Comparison of ENCODE assay signal across 9 cellular contexts in the genomic region with DNA sequence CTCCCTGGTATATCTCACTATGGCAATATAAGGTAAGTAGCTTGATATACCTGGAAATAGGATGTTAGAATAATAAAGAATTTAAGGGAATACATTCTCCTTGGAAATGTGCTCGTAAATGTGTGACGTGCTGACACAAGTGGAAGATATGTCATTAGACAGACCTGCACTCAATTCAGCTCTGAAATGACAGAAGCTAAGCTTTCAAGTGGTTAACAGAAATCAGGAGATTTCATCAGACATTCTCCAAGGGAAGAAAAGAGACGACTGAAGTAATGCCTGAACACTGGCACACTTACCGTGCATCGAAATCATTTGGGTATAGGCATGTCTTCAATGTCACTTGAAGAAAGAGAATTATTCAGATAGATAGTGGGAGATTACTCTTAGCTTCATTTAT.
"Had no signal": no experiment of that assay in that cellular context is flagged by ENCODE, and none has a peak within 500 bp of the region (broad histone marks: within the 10 kb centered on the region; RNA-seq: fewer than 3 reads in every experiment).

No MANE protein-coding gene starts in this region.

- FAIRE-seq: H54 had no signal

- DNase-seq: GM23248, GOT3, H7, H9, HCEC 1CT, HFFc6 had no signal

- H3K27ac Mint-ChIP-seq: H9, HFFc6 had no signal

- H3K4me1 ChIP-seq: HAP-1 had no signal

- H3K9ac ChIP-seq: GM23248 had no signal

- H3K4me2 ChIP-seq: GM23338 had no signal

- H3K4me3 Mint-ChIP-seq: GM23338, H9, HFFc6 had no signal

- H3K9me3 Mint-ChIP-seq: GM23338, H9 had no signal

- H3K4me3 ChIP-seq: GM23248, GM23338, HAP-1 had no signal

- H2AFZ ChIP-seq: GM23248, GM23338 had no signal

- H3K36me3 ChIP-seq: HAP-1 had no signal

- H3K27ac ChIP-seq: GM23248 had no signal

- H3K9me3 ChIP-seq: HAP-1 had no signal
